In genomic region chr14:95535226-95536021, GRCh38 we compare ENCODE assay signal across 1 cellular context.
TF ChIP-seq lines count a peak whose summit lies in the region.

No MANE protein-coding gene starts in this region.

TF ChIP-seq in HepG2, 621 proteins besides CTCF, POLR2A, EP300 and RAD21 (continued from another document):
- TF ChIP-seq ZNF275 (CRISPR knock-in tag; IDR thresholded peaks at IDR 0.05; ENCODE audit: borderline replicate concordance) = no peak
- TF ChIP-seq GATAD2A (CRISPR knock-in tag; IDR thresholded peaks at IDR 0.05) = no peak
- TF ChIP-seq SMAD3 (CRISPR knock-in tag; IDR thresholded peaks at IDR 0.05) = no peak
- no peak for TF ChIP-seq PAXIP1 (CRISPR knock-in tag; conservative IDR thresholded peaks at IDR 0.05)
- no peak for TF ChIP-seq ZNF709 (CRISPR knock-in tag; IDR thresholded peaks at IDR 0.05)
- TF ChIP-seq ZFP37 (CRISPR knock-in tag; IDR thresholded peaks at IDR 0.05; ENCODE audit: borderline replicate concordance) = no peak
- TF ChIP-seq ZNF770 (CRISPR knock-in tag; IDR thresholded peaks at IDR 0.05) = no peak
- no peak for TF ChIP-seq ZNF136 (CRISPR knock-in tag; IDR thresholded peaks at IDR 0.05; ENCODE audit: low read depth)
- 0 out of 2 replicates have a peak, but pooled peaks have one; percentile 10 for TF ChIP-seq FOXC1 (CRISPR knock-in tag; IDR thresholded peaks at IDR 0.05; ENCODE audit: borderline replicate concordance)
- peak; percentile 22; the same call in 1 of the 2 replicates for TF ChIP-seq SRY (CRISPR knock-in tag; IDR thresholded peaks at IDR 0.05)
- no peak for TF ChIP-seq ZNF207 (IDR thresholded peaks at IDR 0.05; ENCODE audit: borderline replicate concordance)
- TF ChIP-seq ZNF790 (CRISPR knock-in tag; IDR thresholded peaks at IDR 0.05; ENCODE audit: borderline replicate concordance) = no peak
- TF ChIP-seq ZNF292 (CRISPR knock-in tag; IDR thresholded peaks at IDR 0.05; ENCODE audit: borderline replicate concordance, low read depth) = no peak
- TF ChIP-seq BCL3 (CRISPR knock-in tag; IDR thresholded peaks at IDR 0.05) = no peak
- TF ChIP-seq ZNF792 (CRISPR knock-in tag; IDR thresholded peaks at IDR 0.05) = no peak
- no peak for TF ChIP-seq HNRNPLL (IDR thresholded peaks at IDR 0.05; ENCODE audit: low read depth, low read length, poor library complexity, severe bottlenecking)
- TF ChIP-seq SATB2 (CRISPR knock-in tag; IDR thresholded peaks at IDR 0.05) = no peak
- TF ChIP-seq KLF11 (CRISPR knock-in tag; IDR thresholded peaks at IDR 0.05) = no peak
- no peak for TF ChIP-seq SP2 (CRISPR knock-in tag; IDR thresholded peaks at IDR 0.05)
- no peak for TF ChIP-seq KLF15 (CRISPR knock-in tag; IDR thresholded peaks at IDR 0.05; ENCODE audit: borderline replicate concordance)
- no peak for TF ChIP-seq ZNF772 (CRISPR knock-in tag; IDR thresholded peaks at IDR 0.05)
- 0 out of 2 replicates have a peak, but pooled peaks have one; percentile 74 for TF ChIP-seq ZFYVE20 (CRISPR knock-in tag; IDR thresholded peaks at IDR 0.05; ENCODE audit: borderline replicate concordance, low read depth)
- no peak for TF ChIP-seq ZNF891 (CRISPR knock-in tag; IDR thresholded peaks at IDR 0.05)
- no peak for TF ChIP-seq ZNF572 (CRISPR knock-in tag; IDR thresholded peaks at IDR 0.05)
- TF ChIP-seq POGZ (CRISPR knock-in tag; IDR thresholded peaks at IDR 0.05) = no peak
- TF ChIP-seq ELF1 (CRISPR knock-in tag; IDR thresholded peaks at IDR 0.05) = no peak
- no peak for TF ChIP-seq ARID5B (CRISPR knock-in tag; IDR thresholded peaks at IDR 0.05)
- TF ChIP-seq MIXL1 (CRISPR knock-in tag; IDR thresholded peaks at IDR 0.05) = no peak
- TF ChIP-seq ZNF646 (CRISPR knock-in tag; IDR thresholded peaks at IDR 0.05) = no peak
- no peak for TF ChIP-seq TCF12 (IDR thresholded peaks at IDR 0.05)
- TF ChIP-seq TCF12 (CRISPR knock-in tag; IDR thresholded peaks at IDR 0.05) = 0 out of 2 replicates have a peak, but pooled peaks have one; percentile 51
- TF ChIP-seq MAX (IDR thresholded peaks at IDR 0.05) = peak; percentile 3; the same call in 1 of the 2 replicates
- TF ChIP-seq ZNF503 (CRISPR knock-in tag; IDR thresholded peaks at IDR 0.05) = no peak
- 0 out of 2 replicates have a peak, but pooled peaks have one; percentile 17 for TF ChIP-seq ZNF317 (CRISPR knock-in tag; IDR thresholded peaks at IDR 0.05)
- no peak for TF ChIP-seq HMGA1 (CRISPR knock-in tag; conservative IDR thresholded peaks at IDR 0.05)
- no peak for TF ChIP-seq TAF15 (IDR thresholded peaks at IDR 0.05; ENCODE audit: low read depth, low read length, poor library complexity, severe bottlenecking)
- no peak for TF ChIP-seq DNMT1 (CRISPR knock-in tag; IDR thresholded peaks at IDR 0.05)
- no peak for TF ChIP-seq ZNF3 (CRISPR knock-in tag; IDR thresholded peaks at IDR 0.05)
- no peak for TF ChIP-seq SALL2 (CRISPR knock-in tag; IDR thresholded peaks at IDR 0.05)
- no peak for TF ChIP-seq ATF7-NPFF (CRISPR knock-in tag; IDR thresholded peaks at IDR 0.05; ENCODE audit: low read depth)
- TF ChIP-seq MXD4 (CRISPR knock-in tag; IDR thresholded peaks at IDR 0.05) = no peak
- TF ChIP-seq ZBTB34 (CRISPR knock-in tag; IDR thresholded peaks at IDR 0.05) = no peak
